Comparison of ENCODE assay signal across 8 cellular contexts in genomic region chr15:84715442-84716035, GRCh38. TPM values are rescaled to one million over a fixed set of nuclear protein-coding genes. Genes with fewer than 3 reads are reported as not detected.
A peak's percentile ranks its signal among the peaks of the same experiment; 100 is the strongest.
DNase-seq lines count a peak whose midpoint lies in the region; ATAC-seq and TF ChIP-seq lines count a peak whose summit lies in the region.

No MANE protein-coding gene starts in this region.

- peaks cover 4% of the 10 kb centered on the region; the same call in 1 of the 2 replicates for H3K36me3 ChIP-seq in KMS-11 (ENCODE audit: insufficient read depth)
- H3K36me3 ChIP-seq in fibroblast of lung (ENCODE audit: control insufficient read depth, insufficient read depth, low read length), result peaks cover 2% of the 10 kb centered on the region
- peaks cover under 1 to 9% (median 6%) of the 10 kb centered on the region in 4 donors for H3K36me3 ChIP-seq in upper lobe of left lung

- no peaks in the 10 kb centered on the region for H3K9me3 ChIP-seq in fibroblast of lung (ENCODE audit: control insufficient read depth, insufficient read depth, low read depth, low read length)
- no peaks in the 10 kb centered on the region for H3K9me3 ChIP-seq in upper lobe of left lung

- TF ChIP-seq POLR2A in upper lobe of left lung (IDR thresholded peaks at IDR 0.05), result no peak

- ATAC-seq in activated CD8-positive, alpha-beta T cell treated with anti-CD3 and anti-CD28 coated beads, Interleukin-2, amount 10 ng/mL, durations not matched to agents 7 days and 5 days, result peak; percentile 11
- peak; percentile 1 to 2 for ATAC-seq in upper lobe of left lung (ENCODE audit: low FRiP score in 2 of 2)

- TF ChIP-seq EP300 in upper lobe of left lung (IDR thresholded peaks at IDR 0.05), result no peak

- WGBS in upper lobe of left lung, 2 donors, result 0 to 1% methylated on average over 28 to 36 of the region's 36 CpGs

- CTCF ChIA-PET in activated CD8-positive, alpha-beta T cell treated with anti-CD3 and anti-CD28 coated beads, Interleukin-2, amount 10 ng/mL, durations not matched to agents 7 days and 5 days (lab: Charles Lee), result interaction anchor here (1.1 to 13.3 kb wide), 7 partner anchors 11 to 60 kb away, joined by 3 to 101 read pairs (median 9); no protein-coding TSS in a partner anchor

- H3K79me2 ChIP-seq in KMS-11 (ENCODE audit: insufficient read depth, low read depth), result peaks cover 54% of the 10 kb centered on the region
- H3K79me2 ChIP-seq in fibroblast of lung (ENCODE audit: control insufficient read depth, insufficient read depth, low read length), result peaks cover 50% of the 10 kb centered on the region

- no peaks in the 10 kb centered on the region for H3K27me3 Mint-ChIP-seq in activated CD8-positive, alpha-beta T cell treated with anti-CD3 and anti-CD28 coated beads, Interleukin-2, amount 10 ng/mL, durations not matched to agents 7 days and 5 days (ENCODE audit: low read depth)
- H3K27me3 Mint-ChIP-seq in neural crest cell (ENCODE audit: low read depth), result no peaks in the 10 kb centered on the region

- TF ChIP-seq CTCF in KMS-11 (conservative IDR thresholded peaks at IDR 0.05; ENCODE audit: low read depth, low read length) (no peak), fibroblast of lung (conservative IDR thresholded peaks at IDR 0.05 in 1 of 2, IDR thresholded peaks at IDR 0.05 in 1 of 2; ENCODE audit: low read depth in 1 of 2, low read length in 2 of 2) (no peak), neural crest cell (conservative IDR thresholded peaks at IDR 0.05) (no peak), upper lobe of left lung (IDR thresholded peaks at IDR 0.05) (no peak)

- H3K9me3 Mint-ChIP-seq in activated CD8-positive, alpha-beta T cell treated with anti-CD3 and anti-CD28 coated beads, Interleukin-2, amount 10 ng/mL, durations not matched to agents 7 days and 5 days (ENCODE audit: insufficient read depth), result no peaks in the 10 kb centered on the region
- no peaks in the 10 kb centered on the region for H3K9me3 Mint-ChIP-seq in neural crest cell

- peak overlapping the region; percentile 95 for H3K4me3 Mint-ChIP-seq in activated CD8-positive, alpha-beta T cell treated with anti-CD3 and anti-CD28 coated beads, Interleukin-2, amount 10 ng/mL, durations not matched to agents 7 days and 5 days
- peak overlapping the region; percentile 96 for H3K4me3 Mint-ChIP-seq in neural crest cell

- H3K9ac ChIP-seq in KMS-11, result peak overlapping the region; percentile 69
- peak overlapping the region; percentile 73 for H3K9ac ChIP-seq in fibroblast of lung (ENCODE audit: insufficient read depth, low read length)

- H2AFZ ChIP-seq in KMS-11 (ENCODE audit: low read depth) (peak overlapping the region; percentile 84), fibroblast of lung (ENCODE audit: low read length) (peak overlapping the region; percentile 76)

- H3K4me2 ChIP-seq in KMS-11 (peak overlapping the region; percentile 100; the same call in 1 of the 2 replicates), fibroblast of lung (ENCODE audit: extremely low read depth, insufficient read depth, low read length) (peak overlapping the region; percentile 90)

- H3K27ac ChIP-seq in KMS-11 (peak overlapping the region; percentile 78), fibroblast of lung (ENCODE audit: insufficient read depth, low read length) (peak overlapping the region; percentile 83), upper lobe of left lung (peak overlapping the region; percentile 92 to 94 (median 92))

- POLR2A ChIA-PET in activated CD8-positive, alpha-beta T cell treated with anti-CD3 and anti-CD28 coated beads, Interleukin-2, amount 10 ng/mL, durations not matched to agents 7 days and 5 days (lab: Charles Lee), result interaction anchor here (0.8 to 5.5 kb wide), 19 partner anchors 10 to 95 kb away, joined by 3 to 80 read pairs (median 5); partner anchors contain the start of gene ZNF592

- peak overlapping the region; percentile 98 for H3K27ac Mint-ChIP-seq in activated CD8-positive, alpha-beta T cell treated with anti-CD3 and anti-CD28 coated beads, Interleukin-2, amount 10 ng/mL, durations not matched to agents 7 days and 5 days
- H3K27ac Mint-ChIP-seq in neural crest cell (ENCODE audit: unreplicated experiment), result peak overlapping the region; percentile 98

- peaks cover 39% of the 10 kb centered on the region for H3K4me1 ChIP-seq in KMS-11 (ENCODE audit: low read depth, poor library complexity, severe bottlenecking)
- H3K4me1 ChIP-seq in fibroblast of lung (ENCODE audit: control insufficient read depth, extremely low read depth, insufficient read depth, low read length), result peaks cover 2% of the 10 kb centered on the region
- peaks cover 19 to 37% (median 26%) of the 10 kb centered on the region in 4 donors for H3K4me1 ChIP-seq in upper lobe of left lung

- H3K4me1 Mint-ChIP-seq in activated CD8-positive, alpha-beta T cell treated with anti-CD3 and anti-CD28 coated beads, Interleukin-2, amount 10 ng/mL, durations not matched to agents 7 days and 5 days (ENCODE audit: low read depth), result peaks cover 51% of the 10 kb centered on the region
- peaks cover 26% of the 10 kb centered on the region for H3K4me1 Mint-ChIP-seq in neural crest cell

- H3K27me3 ChIP-seq in KMS-11 (ENCODE audit: insufficient read depth, low read depth) (no peaks in the 10 kb centered on the region), fibroblast of lung (ENCODE audit: control insufficient read depth, insufficient read depth, low read length) (no peaks in the 10 kb centered on the region), upper lobe of left lung (no peaks in the 10 kb centered on the region)

- no peak overlapping the region for H3K4me3 ChIP-seq in KMS-11 (IDR thresholded peaks at IDR 0.05; ENCODE audit: insufficient read depth, low read depth, low read length)
- H3K4me3 ChIP-seq in fibroblast of lung (replicated peaks in 1 of 4; ENCODE audit: control extremely low read depth in 1 of 4, insufficient read depth in 1 of 4, low read depth in 3 of 4, low read length in 4 of 4), result peak overlapping the region; percentile 76 to 94 (median 91)
- peak overlapping the region; percentile 78 to 99 (median 88) for H3K4me3 ChIP-seq in upper lobe of left lung

- peaks cover 28% of the 10 kb centered on the region for H3K36me3 Mint-ChIP-seq in activated CD8-positive, alpha-beta T cell treated with anti-CD3 and anti-CD28 coated beads, Interleukin-2, amount 10 ng/mL, durations not matched to agents 7 days and 5 days (ENCODE audit: low read depth)
- H3K36me3 Mint-ChIP-seq in neural crest cell (ENCODE audit: low read depth), result peaks cover 3% of the 10 kb centered on the region

- no peaks in the 10 kb centered on the region for H4K20me1 ChIP-seq in KMS-11 (ENCODE audit: insufficient read depth)
- H4K20me1 ChIP-seq in fibroblast of lung (ENCODE audit: control insufficient read depth, extremely low read depth, insufficient read depth, low read length), result no peaks in the 10 kb centered on the region

- DNase-seq in NOMO-1 treated with DMSO at 0.1 percent for 48 hours (lab: John Stamatoyannopoulos, UW; ENCODE audit: unreplicated experiment), result peak; percentile 25
- DNase-seq in NOMO-1 treated with dmso at 0.1 percent for 144 hours (lab: John Stamatoyannopoulos, UW; ENCODE audit: unreplicated experiment), result no peak
- DNase-seq in activated CD8-positive, alpha-beta T cell treated with anti-CD3 and anti-CD28 coated beads, Interleukin-2, amount 10 ng/mL, durations not matched to agents 7 days and 5 days, result peak; percentile 54
- peak; percentile 30 to 56 for DNase-seq in fibroblast of lung (ENCODE audit: low read depth in 2 of 2)
- DNase-seq in neural crest cell (ENCODE audit: low read depth, low spot score), result peak; percentile 9
- peak in 1 of 2 donors; percentile 33 for DNase-seq in upper lobe of left lung
- DNase-seq in glomerular visceral epithelial cell (ENCODE audit: extremely low spot score), result no peak

RNA-seq across cellular contexts. Expression of gene SEC11A, which starts 0.4 kb away (rescaled TPM):
- 100 to 1,000 TPM; 117 to 119 TPM for total RNA-seq in activated CD8-positive, alpha-beta T cell treated with anti-CD3 and anti-CD28 coated beads, Interleukin-2, amount 10 ng/mL, durations not matched to agents 7 days and 5 days
- total RNA-seq in fibroblast of lung, result 263 and 300 TPM in 2 replicates
- polyA plus RNA-seq in fibroblast of lung, result 243 and 254 TPM in 2 replicates
- polyA plus RNA-seq in fibroblast of lung (2012), result 206 and 222 TPM in 2 replicates
- 45.0 and 50.6 TPM in 2 replicates for polyA minus RNA-seq in fibroblast of lung (ENCODE audit: low replicate concordance)
- total RNA-seq in neural crest cell, result 200 and 201 TPM in 2 replicates
- total RNA-seq in upper lobe of left lung, result 100 to 1,000 TPM in 4 of 6 donors, 10 to 100 TPM in 2; 38.8 to 164 (median 116) TPM

RNA-seq across cellular contexts. Expression of gene ZNF592, which starts 32.9 kb away (rescaled TPM):
- 10 to 100 TPM; 36.5 to 36.6 TPM for total RNA-seq in activated CD8-positive, alpha-beta T cell treated with anti-CD3 and anti-CD28 coated beads, Interleukin-2, amount 10 ng/mL, durations not matched to agents 7 days and 5 days
- total RNA-seq in fibroblast of lung (3.1 and 5.1 TPM in 2 replicates), neural crest cell (34.7 and 35.7 TPM in 2 replicates), upper lobe of left lung (10 to 100 TPM; 22.5 to 35.2 (median 26.7) TPM)
- 7.3 and 7.5 TPM in 2 replicates for polyA plus RNA-seq in fibroblast of lung
- 9.1 and 10.4 TPM in 2 replicates for polyA plus RNA-seq in fibroblast of lung (2012)
- 17.6 and 24.5 TPM in 2 replicates for polyA minus RNA-seq in fibroblast of lung (ENCODE audit: low replicate concordance)

RNA-seq across cellular contexts. Expression of gene NMB, which starts 57.5 kb away (rescaled TPM):
- 1 to 10 TPM; 3.3 to 4.1 TPM for total RNA-seq in activated CD8-positive, alpha-beta T cell treated with anti-CD3 and anti-CD28 coated beads, Interleukin-2, amount 10 ng/mL, durations not matched to agents 7 days and 5 days
- total RNA-seq in fibroblast of lung (3.1 and 3.6 TPM in 2 replicates), neural crest cell (4.0 and 4.9 TPM in 2 replicates), upper lobe of left lung (10 to 100 TPM in 1 of 6 donors, 1 to 10 TPM in 4, not detected in 1; 4.7 to 13.1 (median 5.7) TPM)
- 1.5 and 2.4 TPM in 2 replicates for polyA plus RNA-seq in fibroblast of lung
- polyA plus RNA-seq in fibroblast of lung (2012), result 4.1 and 7.6 TPM in 2 replicates
- 3.9 and 8.8 TPM in 2 replicates for polyA minus RNA-seq in fibroblast of lung (ENCODE audit: low replicate concordance)

Comparison
In these comparisons a context has a peak if more than half of its experiments do, and no peak if none do; other contexts are left out.
1. DNase-seq: peak in NOMO-1 treated with DMSO at 0.1 percent for 48 hours (single experiment), activated CD8-positive, alpha-beta T cell treated with anti-CD3 and anti-CD28 coated beads, Interleukin-2, amount 10 ng/mL, durations not matched to agents 7 days and 5 days (single experiment), fibroblast of lung (2 of 2) and neural crest cell (single experiment); none in NOMO-1 treated with dmso at 0.1 percent for 144 hours (single experiment) and glomerular visceral epithelial cell (single experiment).
2. Peak in every context shown above with its lines, with median percentiles within 50 percentile points of each other: H3K27ac ChIP-seq.